ENCODE assay signal across 9 cellular contexts in genomic region chr1:212237651-212238050, GRCh38.
A peak's percentile ranks its signal among the peaks of the same experiment; 100 is the strongest.
DNase-seq lines count a peak whose midpoint lies in the region; ATAC-seq and TF ChIP-seq lines count a peak whose summit lies in the region.
"Had no signal": no experiment of that assay in that cellular context is flagged by ENCODE, and none has a peak within 500 bp of the region (broad histone marks: within the 10 kb centered on the region; RNA-seq: fewer than 3 reads in every experiment).

No MANE protein-coding gene starts in this region.

- DNase-seq in fibroblast of mammary gland (ENCODE audit: low read depth) (peak; percentile 35), SIG-M5 treated with dmso at 0.1 percent for 504 hours (lab: John Stamatoyannopoulos, UW; ENCODE audit: unreplicated experiment) (no peak), GDM1 (lab: John Stamatoyannopoulos, UW) (no peak), posterior cingulate gyrus (no peak), globus pallidus (ENCODE audit: low spot score) (no peak)
- DNase-seq: NCI-H2081 had no signal

- TF ChIP-seq POLR2A in GM18505 (IDR thresholded peaks at IDR 0.05; ENCODE audit: borderline replicate concordance, extremely low read depth, insufficient read depth, insufficient read length): no peak

- H3K4me3 ChIP-seq in fibroblast of mammary gland (ENCODE audit: control insufficient read depth, low read depth, low read length): no peak overlapping the region

- peak; percentile 90 for ATAC-seq in GM18505 (IDR thresholded peaks at IDR 0.05; ENCODE audit: unreplicated experiment)
- ATAC-seq in GM21390 (IDR thresholded peaks at IDR 0.05; ENCODE audit: unreplicated experiment): peak; percentile 85
- ATAC-seq in HG03378 (IDR thresholded peaks at IDR 0.05; ENCODE audit: unreplicated experiment): peak; percentile 88

- intact Hi-C loops in posterior cingulate gyrus (cut with DNase I): no loop called here

- TF ChIP-seq CTCF in fibroblast of mammary gland (conservative IDR thresholded peaks at IDR 0.05; ENCODE audit: control insufficient read depth, insufficient read depth, low read depth, low read length): no peak
